Comparison of ENCODE assay signal across 1 cellular context in the genomic region with DNA sequence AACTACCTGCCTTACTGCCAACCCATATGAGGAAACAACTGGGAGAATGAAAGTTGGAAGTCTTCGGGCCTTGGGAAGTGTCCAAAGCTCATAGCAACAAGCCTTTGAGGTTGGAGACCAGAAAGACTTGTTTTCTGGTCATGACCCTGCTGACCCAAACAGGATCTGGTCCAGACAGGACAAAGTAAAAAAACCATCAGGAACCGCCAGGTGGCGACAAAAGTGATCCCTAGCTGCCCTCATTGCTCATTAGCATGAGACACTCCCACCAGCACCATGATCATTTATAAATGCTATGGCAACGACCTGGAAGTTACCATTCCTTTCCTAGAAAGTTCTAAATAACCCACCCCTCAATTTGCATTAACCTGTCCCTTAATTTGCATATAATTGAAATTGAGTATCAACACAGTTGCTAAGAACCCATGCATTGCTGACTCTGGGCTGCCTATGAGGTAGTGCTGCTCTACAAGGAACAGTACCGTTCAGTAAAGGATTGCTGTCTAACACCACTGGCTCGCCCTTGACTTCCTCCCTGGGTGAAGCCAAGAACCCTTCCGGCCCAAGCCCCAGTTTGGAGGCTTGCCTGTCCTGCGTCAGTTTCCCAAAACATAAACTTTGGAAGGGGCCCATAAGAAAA.
TF ChIP-seq lines count a peak whose summit lies in the region.

No MANE protein-coding gene starts in this region.

TF ChIP-seq in HepG2, 621 proteins besides CTCF, POLR2A, EP300 and RAD21 (continued from another document):
- TF ChIP-seq, protein P1, sequence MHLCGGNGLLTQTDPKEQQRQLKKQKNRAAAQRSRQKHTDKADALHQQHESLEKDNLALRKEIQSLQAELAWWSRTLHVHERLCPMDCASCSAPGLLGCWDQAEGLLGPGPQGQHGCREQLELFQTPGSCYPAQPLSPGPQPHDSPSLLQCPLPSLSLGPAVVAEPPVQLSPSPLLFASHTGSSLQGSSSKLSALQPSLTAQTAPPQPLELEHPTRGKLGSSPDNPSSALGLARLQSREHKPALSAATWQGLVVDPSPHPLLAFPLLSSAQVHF (CRISPR knock-in tag; IDR thresholded peaks at IDR 0.05): no peak
- no peak for TF ChIP-seq ZNF329 (CRISPR knock-in tag; IDR thresholded peaks at IDR 0.05; ENCODE audit: low read depth)
- no peak for TF ChIP-seq ZMYM4 (CRISPR knock-in tag; IDR thresholded peaks at IDR 0.05)
- TF ChIP-seq, protein P2, sequence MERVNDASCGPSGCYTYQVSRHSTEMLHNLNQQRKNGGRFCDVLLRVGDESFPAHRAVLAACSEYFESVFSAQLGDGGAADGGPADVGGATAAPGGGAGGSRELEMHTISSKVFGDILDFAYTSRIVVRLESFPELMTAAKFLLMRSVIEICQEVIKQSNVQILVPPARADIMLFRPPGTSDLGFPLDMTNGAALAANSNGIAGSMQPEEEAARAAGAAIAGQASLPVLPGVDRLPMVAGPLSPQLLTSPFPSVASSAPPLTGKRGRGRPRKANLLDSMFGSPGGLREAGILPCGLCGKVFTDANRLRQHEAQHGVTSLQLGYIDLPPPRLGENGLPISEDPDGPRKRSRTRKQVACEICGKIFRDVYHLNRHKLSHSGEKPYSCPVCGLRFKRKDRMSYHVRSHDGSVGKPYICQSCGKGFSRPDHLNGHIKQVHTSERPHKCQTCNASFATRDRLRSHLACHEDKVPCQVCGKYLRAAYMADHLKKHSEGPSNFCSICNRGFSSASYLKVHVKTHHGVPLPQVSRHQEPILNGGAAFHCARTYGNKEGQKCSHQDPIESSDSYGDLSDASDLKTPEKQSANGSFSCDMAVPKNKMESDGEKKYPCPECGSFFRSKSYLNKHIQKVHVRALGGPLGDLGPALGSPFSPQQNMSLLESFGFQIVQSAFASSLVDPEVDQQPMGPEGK (CRISPR knock-in tag; IDR thresholded peaks at IDR 0.05): no peak
- no peak for TF ChIP-seq ZFP36L1 (CRISPR knock-in tag; IDR thresholded peaks at IDR 0.05)
- TF ChIP-seq KAT7 (CRISPR knock-in tag; IDR thresholded peaks at IDR 0.05; ENCODE audit: borderline replicate concordance): no peak
- TF ChIP-seq, protein P3, sequence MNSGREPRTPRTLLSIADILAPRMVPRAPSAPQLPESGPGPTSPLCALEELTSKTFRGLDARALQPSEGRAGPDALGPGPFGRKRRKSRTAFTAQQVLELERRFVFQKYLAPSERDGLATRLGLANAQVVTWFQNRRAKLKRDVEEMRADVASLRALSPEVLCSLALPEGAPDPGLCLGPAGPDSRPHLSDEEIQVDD (CRISPR knock-in tag; IDR thresholded peaks at IDR 0.05; ENCODE audit: borderline replicate concordance): no peak
- no peak for TF ChIP-seq HNF4A (CRISPR knock-in tag; IDR thresholded peaks at IDR 0.05)
- no peak for TF ChIP-seq MAFG (CRISPR knock-in tag; IDR thresholded peaks at IDR 0.05)
- TF ChIP-seq ZC3H13 (CRISPR knock-in tag; IDR thresholded peaks at IDR 0.05): no peak
- no peak for TF ChIP-seq ZNF10 (CRISPR knock-in tag; IDR thresholded peaks at IDR 0.05; ENCODE audit: borderline replicate concordance, low read depth)
- TF ChIP-seq DNMT1 (CRISPR knock-in tag; IDR thresholded peaks at IDR 0.05): no peak
- no peak for TF ChIP-seq CENPT (CRISPR knock-in tag; IDR thresholded peaks at IDR 0.05; ENCODE audit: low read depth)
- no peak for TF ChIP-seq ZNF788 (CRISPR knock-in tag; IDR thresholded peaks at IDR 0.05; ENCODE audit: borderline replicate concordance)
- no peak for TF ChIP-seq SP140L (CRISPR knock-in tag; IDR thresholded peaks at IDR 0.05; ENCODE audit: borderline replicate concordance)
- TF ChIP-seq, protein P4, sequence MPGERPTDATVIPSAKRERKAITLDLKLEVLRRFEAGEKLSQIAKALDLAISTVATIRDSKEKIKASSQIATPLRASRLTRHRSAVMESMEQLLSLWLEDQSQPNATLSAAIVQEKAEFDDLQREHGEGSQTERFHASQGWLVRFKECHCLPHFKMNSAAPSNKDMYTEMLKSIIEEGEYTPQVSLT (CRISPR knock-in tag; IDR thresholded peaks at IDR 0.05; ENCODE audit: borderline replicate concordance, low read depth): no peak
- no peak for TF ChIP-seq ZNF850 (CRISPR knock-in tag; conservative IDR thresholded peaks at IDR 0.05)
- TF ChIP-seq, protein P5, sequence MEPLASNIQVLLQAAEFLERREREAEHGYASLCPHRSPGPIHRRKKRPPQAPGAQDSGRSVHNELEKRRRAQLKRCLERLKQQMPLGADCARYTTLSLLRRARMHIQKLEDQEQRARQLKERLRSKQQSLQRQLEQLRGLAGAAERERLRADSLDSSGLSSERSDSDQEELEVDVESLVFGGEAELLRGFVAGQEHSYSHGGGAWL (CRISPR knock-in tag; IDR thresholded peaks at IDR 0.05): no peak
- TF ChIP-seq, protein P6, sequence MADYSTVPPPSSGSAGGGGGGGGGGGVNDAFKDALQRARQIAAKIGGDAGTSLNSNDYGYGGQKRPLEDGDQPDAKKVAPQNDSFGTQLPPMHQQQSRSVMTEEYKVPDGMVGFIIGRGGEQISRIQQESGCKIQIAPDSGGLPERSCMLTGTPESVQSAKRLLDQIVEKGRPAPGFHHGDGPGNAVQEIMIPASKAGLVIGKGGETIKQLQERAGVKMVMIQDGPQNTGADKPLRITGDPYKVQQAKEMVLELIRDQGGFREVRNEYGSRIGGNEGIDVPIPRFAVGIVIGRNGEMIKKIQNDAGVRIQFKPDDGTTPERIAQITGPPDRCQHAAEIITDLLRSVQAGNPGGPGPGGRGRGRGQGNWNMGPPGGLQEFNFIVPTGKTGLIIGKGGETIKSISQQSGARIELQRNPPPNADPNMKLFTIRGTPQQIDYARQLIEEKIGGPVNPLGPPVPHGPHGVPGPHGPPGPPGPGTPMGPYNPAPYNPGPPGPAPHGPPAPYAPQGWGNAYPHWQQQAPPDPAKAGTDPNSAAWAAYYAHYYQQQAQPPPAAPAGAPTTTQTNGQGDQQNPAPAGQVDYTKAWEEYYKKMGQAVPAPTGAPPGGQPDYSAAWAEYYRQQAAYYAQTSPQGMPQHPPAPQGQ (CRISPR knock-in tag; IDR thresholded peaks at IDR 0.05; ENCODE audit: borderline replicate concordance): no peak
- no peak for TF ChIP-seq MAF1 (CRISPR knock-in tag; IDR thresholded peaks at IDR 0.05; ENCODE audit: borderline replicate concordance)
